In the genomic region with DNA sequence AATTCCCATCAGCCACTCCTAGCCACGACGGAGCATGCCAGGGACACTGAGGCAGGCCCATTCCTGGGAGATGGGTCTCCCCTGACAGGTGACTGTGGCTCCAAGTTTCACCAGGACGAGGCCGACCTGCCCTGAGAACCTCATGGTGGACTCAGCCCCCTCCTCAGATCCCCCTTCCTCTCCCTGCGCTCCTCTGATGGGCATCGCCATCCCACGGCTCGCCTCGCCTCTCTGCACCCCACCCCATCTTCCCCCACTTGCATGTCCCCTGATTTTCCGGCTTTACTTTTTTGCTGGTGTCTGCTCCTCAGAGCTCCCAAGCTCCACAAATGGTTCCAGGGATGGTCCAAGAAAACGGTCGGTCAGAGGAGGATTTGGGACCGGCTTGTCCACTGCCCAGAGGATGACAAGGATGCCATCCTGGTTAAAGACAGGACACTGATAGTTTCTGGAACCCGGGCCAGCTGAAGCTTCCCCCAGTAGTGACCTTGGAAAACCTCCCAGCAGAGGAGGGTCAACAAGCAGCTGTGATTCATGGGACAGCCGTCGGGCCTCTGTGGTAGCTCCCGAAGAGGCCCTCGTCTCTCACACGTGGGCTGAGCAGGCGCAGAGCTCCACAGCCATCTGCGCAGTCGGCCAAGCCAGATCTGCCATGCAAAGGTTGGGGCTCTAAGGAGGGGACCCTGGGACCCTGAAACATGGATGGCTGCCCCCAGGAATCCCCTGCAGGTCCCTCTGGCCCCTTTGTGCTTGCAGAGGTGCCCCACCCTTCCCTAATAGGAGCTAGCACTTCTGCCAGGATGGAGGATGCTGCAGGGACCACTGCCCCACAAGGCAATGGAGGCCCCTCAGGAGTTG, we compare ENCODE assay signal across 34 cellular contexts.
"Had no signal": no experiment of that assay in that cellular context is flagged by ENCODE, and none has a peak within 500 bp of the region (broad histone marks: within the 10 kb centered on the region; RNA-seq: fewer than 3 reads in every experiment).

No MANE protein-coding gene starts in this region.

- H3K27ac ChIP-seq: brain microvascular endothelial cell, RWPE1, WERI-Rb-1 had no signal

- H3K9me3 ChIP-seq: MG63 had no signal

- H3K36me3 ChIP-seq: brain microvascular endothelial cell, MG63, WERI-Rb-1 had no signal

- DNase-seq: activated CD4-positive, alpha-beta memory T cell treated with anti-CD3 and anti-CD28 coated beads for 36 hours; activated CD4-positive, alpha-beta T cell treated with anti-CD3 and anti-CD28 coated beads, Interleukin-2, amount 50 U/mL, for 1 hour; activated effector memory CD4-positive, alpha-beta T cell treated with anti-CD3 and anti-CD28 coated beads, Interleukin-2, amount 50 U/mL, for 16 hours; activated naive CD4-positive, alpha-beta T cell; activated naive CD4-positive, alpha-beta T cell treated with anti-CD3 and anti-CD28 coated beads, Interleukin-2, amount 50 U/mL, for 16 hours; activated naive CD8-positive, alpha-beta T cell treated with anti-CD3 and anti-CD28 coated beads for 36 hours; activated T-cell treated with anti-CD3 and anti-CD28 coated beads, Interleukin-2, amount 50 U/mL, for 1 hour; activated T-cell treated with anti-CD3 and anti-CD28 coated beads, Interleukin-2, amount 50 U/mL, for 72 hours; amniotic stem cell; aorta; brain microvascular endothelial cell; central memory CD4-positive, alpha-beta T cell; Kasumi-1; KG1; MG63; NCI-H1048; NCI-H1105 treated with DMSO at 0.1 percent for 48 hours; NCI-H1436; NCI-H1694; NCI-H1930; NCI-H2081 treated with DMSO at 0.1 percent for 48 hours; NCI-H345; NCI-H524 treated with DMSO at 0.1 percent for 48 hours; NK-92 treated with Interleukin-12 subunit alpha and Interleukin-12 subunit beta, amount 100 ng/mL, for 24 hours; PC-3; SIG-M5; T-cell; T-helper 17 cell; WERI-Rb-1 had no signal

- H3K4me3 ChIP-seq: MG63 had no signal

- H3K27me3 ChIP-seq: MG63 had no signal

- FAIRE-seq: RCC 7860 had no signal

- ATAC-seq: activated T-cell treated with anti-CD3 and anti-CD28 coated beads, Interleukin-2, amount 50 U/mL, for 72 hours; activated T-helper 17 cell treated with anti-CD3 and anti-CD28 coated beads, Interleukin-2, amount 50 U/mL, for 72 hours; PC-3; Right ventricle myocardium inferior; SK-N-SH treated with all-trans-retinoic acid at 6 μM for 48 hours; T-cell; T-helper 17 cell had no signal
